ENCODE assay signal across 1 cellular context in genomic region chr2:231111987-231112386, GRCh38.
TF ChIP-seq lines count a peak whose summit lies in the region.

No MANE protein-coding gene starts in this region.

TF ChIP-seq in HEK293, 187 proteins besides CTCF, POLR2A, EP300 and RAD21 (continued from another document):
- 0 out of 2 replicates have a peak, but pooled peaks have one; percentile 27 for TF ChIP-seq ZNF398 (tag by site-specific recombination; IDR thresholded peaks at IDR 0.05)
TF ChIP-seq in HEK293: peak in this region for 3.
